15 cellular contexts compared by ENCODE assay signal in the genomic region with DNA sequence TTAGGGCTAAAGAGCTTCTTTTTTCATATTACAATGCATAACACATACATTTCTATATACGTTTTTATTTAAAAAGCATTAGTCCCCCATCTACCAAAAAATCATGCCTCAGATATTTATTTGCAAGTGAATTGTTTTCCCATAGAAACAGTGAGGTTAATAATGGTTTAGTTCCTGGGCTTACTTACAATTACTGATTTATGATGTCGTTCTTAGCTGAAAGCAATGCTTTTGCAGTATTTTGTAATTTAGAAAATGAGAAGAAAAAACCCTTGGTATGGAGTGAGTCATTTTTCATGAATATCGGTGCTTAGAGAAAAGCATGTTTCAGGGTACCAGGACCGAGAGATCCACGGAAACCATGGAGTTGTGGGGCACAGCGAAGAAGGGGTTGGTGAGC. TPM values are rescaled to one million over a fixed set of nuclear protein-coding genes. Genes with fewer than 3 reads are reported as not detected.
DNase-seq lines count a peak whose midpoint lies in the region; ATAC-seq and TF ChIP-seq lines count a peak whose summit lies in the region.
"Had no signal": no experiment of that assay in that cellular context is flagged by ENCODE, and none has a peak within 500 bp of the region (broad histone marks: within the 10 kb centered on the region; RNA-seq: fewer than 3 reads in every experiment).

No MANE protein-coding gene starts in this region.

- H3K4me2 ChIP-seq in GM23248 (ENCODE audit: unreplicated experiment), result peak overlapping the region; percentile 14

- H3K4me1 ChIP-seq in GM23248 (ENCODE audit: insufficient read depth), result peaks cover 38% of the 10 kb centered on the region
- no peaks in the 10 kb centered on the region for H3K4me1 ChIP-seq in vagina

- no peaks in the 10 kb centered on the region for H3K36me3 ChIP-seq in GM23248 (ENCODE audit: low read depth)
- no peaks in the 10 kb centered on the region for H3K36me3 ChIP-seq in vagina

- peaks cover 35% of the 10 kb centered on the region for H3F3A ChIP-seq in GM23248 (ENCODE audit: insufficient read depth)

- H3K27ac ChIP-seq in GM23248 (0 out of 2 replicates have a peak overlapping the region, but pooled peaks have one; percentile 9), vagina (no peak overlapping the region)
- H3K27ac ChIP-seq: C4-2B had no signal

- H3K4me3 ChIP-seq in AG10803 (ENCODE audit: low read length) (no peak overlapping the region), GM23248 (no peak overlapping the region), vagina (no peak overlapping the region)

- H3K79me2 ChIP-seq in GM23248 (ENCODE audit: insufficient read depth), result no peaks in the 10 kb centered on the region

- TF ChIP-seq POLR2A in vagina (IDR thresholded peaks at IDR 0.05), result no peak

- no peak for ATAC-seq in HG02759 (IDR thresholded peaks at IDR 0.05; ENCODE audit: unreplicated experiment)
- ATAC-seq: HCT116 had no signal

- TF ChIP-seq CTCF in AG10803 (conservative IDR thresholded peaks at IDR 0.05; ENCODE audit: low read length) (no peak), vagina (IDR thresholded peaks at IDR 0.05) (no peak)

- in situ Hi-C loops in GM23248 (cut with MboI), result loop anchor here (10.0 kb wide), 1 partner anchor 391 kb away; no protein-coding TSS in a partner anchor

- DNase-seq in AG10803 (ENCODE audit: low read depth) (peak; percentile 78), GM23248 (peak; percentile 40), amniotic epithelial cell (ENCODE audit: low read depth) (peak; percentile 50), vagina (ENCODE audit: extremely low spot score in 2 of 2) (no peak)
- no peak for DNase-seq in stimulated activated CD4-positive, alpha-beta T cell treated with anti-CD3 and anti-CD28 coated beads, Interleukin-12 subunit alpha, Interleukin-12 subunit beta, amount 100 ng/mL, for 4 hours
- DNase-seq: AML-193; Caco-2; CD4-positive, alpha-beta T cell; GF-D8; GOT3; H7 had no signal

- no peaks in the 10 kb centered on the region for H3K27me3 ChIP-seq in GM23248 (replicated peaks; ENCODE audit: insufficient read depth)
- H3K27me3 ChIP-seq in vagina, result no peaks in the 10 kb centered on the region

- H3K9me2 ChIP-seq in GM23248 (ENCODE audit: insufficient read depth), result no peaks in the 10 kb centered on the region

- no peak overlapping the region for H3K9ac ChIP-seq in GM23248

- 60 to 62% methylated on average over 6 of the region's 6 CpGs for WGBS in GM23248 (ENCODE audit: low coverage in 1 of 2, low lambda C conversion rate in 2 of 2, missing lambda C conversion rate in 2 of 2), 2 experiments

- no peaks in the 10 kb centered on the region for H3K9me3 ChIP-seq in GM23248 (ENCODE audit: low read depth)
- H3K9me3 ChIP-seq in vagina, result no peaks in the 10 kb centered on the region
- H3K9me3 ChIP-seq: Caco-2 had no signal

- H4K20me1 ChIP-seq in GM23248 (ENCODE audit: insufficient read depth), result no peaks in the 10 kb centered on the region

- intact Hi-C loops in vagina (cut with DNase I), result loop anchor here (10.0 kb wide), 1 partner anchor 381 kb away; no protein-coding TSS in a partner anchor

- no peak overlapping the region for H2AFZ ChIP-seq in GM23248

RNA-seq across cellular contexts. Expression of a gene that starts 12.1 kb away (rescaled TPM):
- total RNA-seq in GM23248 (2014; rRNA removed; shearing (Covaris generic)), result 1.3 and 3.2 TPM in 2 replicates
- polyA plus RNA-seq in GM23248 (2016; fragmentation: Nextera tagmentation; extraction: Ambion mirVana), result 0.88 and 1.7 TPM in 2 replicates
- not detected for total RNA-seq in vagina
- total RNA-seq: Caco-2; CD4-positive, alpha-beta T cell; H7; HT-29 had no signal

RNA-seq across cellular contexts. Expression of a gene that starts 13.5 kb away (rescaled TPM):
- 17.3 and 24.8 TPM in 2 replicates for total RNA-seq in GM23248 (2014; rRNA removed; shearing (Covaris generic))
- 9.0 and 9.5 TPM in 2 replicates for polyA plus RNA-seq in GM23248 (2016; fragmentation: Nextera tagmentation; extraction: Ambion mirVana)
- total RNA-seq in vagina, result 9.3 TPM

Comparison
In these comparisons a context has a peak if more than half of its experiments do, and no peak if none do; other contexts are left out.
1. DNase-seq: peak in AG10803 (single experiment), GM23248 (single experiment) and amniotic epithelial cell (single experiment); none in vagina (0 of 2) and stimulated activated CD4-positive, alpha-beta T cell treated with anti-CD3 and anti-CD28 coated beads, Interleukin-12 subunit alpha, Interleukin-12 subunit beta, amount 100 ng/mL, for 4 hours (single experiment).